In the genomic region with DNA sequence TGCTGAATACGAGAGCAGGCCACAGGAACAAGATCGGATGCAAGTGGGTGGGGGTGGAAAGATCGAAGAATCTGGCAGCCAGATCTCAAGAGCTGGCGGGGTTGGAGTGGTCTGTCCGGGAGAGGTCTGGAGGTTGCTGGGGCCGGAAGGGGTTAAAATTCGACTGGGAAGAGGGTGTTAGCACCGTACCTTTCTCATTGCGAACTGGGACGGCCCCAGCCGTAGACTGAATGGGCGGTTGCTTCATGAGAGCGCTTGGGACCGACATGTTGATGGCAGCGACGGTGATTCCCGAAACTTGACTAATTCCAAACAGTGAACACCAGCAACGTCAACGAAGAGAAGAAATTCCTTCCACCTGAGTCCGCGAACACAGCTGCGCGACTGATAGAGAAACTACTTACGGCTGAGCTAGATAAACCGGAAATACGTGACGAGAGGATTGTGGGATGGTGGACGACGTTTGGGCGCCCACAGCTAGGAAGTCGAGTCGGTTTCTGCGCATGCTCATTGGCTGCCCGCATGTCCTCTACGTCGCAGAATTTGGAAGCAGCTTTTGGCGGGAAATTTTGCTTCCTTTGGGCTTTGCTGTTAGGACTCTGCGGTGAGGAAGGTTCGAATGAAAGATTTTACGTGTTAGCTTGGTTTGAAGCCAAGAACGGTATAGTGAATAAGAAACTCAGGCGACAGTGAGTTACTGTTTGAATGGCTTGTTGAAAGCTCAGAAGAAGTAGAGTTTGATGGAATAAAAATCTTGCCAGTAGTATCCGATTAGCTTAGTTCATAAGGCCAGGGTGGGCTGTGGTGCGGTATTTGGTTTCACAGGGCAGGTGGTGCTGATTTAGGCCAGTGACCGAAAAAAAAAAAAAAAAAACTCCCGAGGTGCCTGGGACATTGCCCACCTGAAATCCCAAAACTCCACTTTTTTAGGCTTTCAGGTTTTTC, we compare ENCODE assay signal across 1 cellular context.
TF ChIP-seq lines count a peak whose summit lies in the region.

TSS of gene MFAP1 (minus strand) at position 389 of the 945 bp plus-strand sequence. CDS start at position 268, 121 bp downstream.

TF ChIP-seq in WTC11, 78 proteins besides CTCF, POLR2A, EP300 and RAD21 (continued from another document and continues in another):
- TF ChIP-seq, protein P1, sequence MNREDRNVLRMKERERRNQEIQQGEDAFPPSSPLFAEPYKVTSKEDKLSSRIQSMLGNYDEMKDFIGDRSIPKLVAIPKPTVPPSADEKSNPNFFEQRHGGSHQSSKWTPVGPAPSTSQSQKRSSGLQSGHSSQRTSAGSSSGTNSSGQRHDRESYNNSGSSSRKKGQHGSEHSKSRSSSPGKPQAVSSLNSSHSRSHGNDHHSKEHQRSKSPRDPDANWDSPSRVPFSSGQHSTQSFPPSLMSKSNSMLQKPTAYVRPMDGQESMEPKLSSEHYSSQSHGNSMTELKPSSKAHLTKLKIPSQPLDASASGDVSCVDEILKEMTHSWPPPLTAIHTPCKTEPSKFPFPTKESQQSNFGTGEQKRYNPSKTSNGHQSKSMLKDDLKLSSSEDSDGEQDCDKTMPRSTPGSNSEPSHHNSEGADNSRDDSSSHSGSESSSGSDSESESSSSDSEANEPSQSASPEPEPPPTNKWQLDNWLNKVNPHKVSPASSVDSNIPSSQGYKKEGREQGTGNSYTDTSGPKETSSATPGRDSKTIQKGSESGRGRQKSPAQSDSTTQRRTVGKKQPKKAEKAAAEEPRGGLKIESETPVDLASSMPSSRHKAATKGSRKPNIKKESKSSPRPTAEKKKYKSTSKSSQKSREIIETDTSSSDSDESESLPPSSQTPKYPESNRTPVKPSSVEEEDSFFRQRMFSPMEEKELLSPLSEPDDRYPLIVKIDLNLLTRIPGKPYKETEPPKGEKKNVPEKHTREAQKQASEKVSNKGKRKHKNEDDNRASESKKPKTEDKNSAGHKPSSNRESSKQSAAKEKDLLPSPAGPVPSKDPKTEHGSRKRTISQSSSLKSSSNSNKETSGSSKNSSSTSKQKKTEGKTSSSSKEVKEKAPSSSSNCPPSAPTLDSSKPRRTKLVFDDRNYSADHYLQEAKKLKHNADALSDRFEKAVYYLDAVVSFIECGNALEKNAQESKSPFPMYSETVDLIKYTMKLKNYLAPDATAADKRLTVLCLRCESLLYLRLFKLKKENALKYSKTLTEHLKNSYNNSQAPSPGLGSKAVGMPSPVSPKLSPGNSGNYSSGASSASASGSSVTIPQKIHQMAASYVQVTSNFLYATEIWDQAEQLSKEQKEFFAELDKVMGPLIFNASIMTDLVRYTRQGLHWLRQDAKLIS (CRISPR knock-in tag; IDR thresholded peaks at IDR 0.05; ENCODE audit: borderline replicate concordance) = no peak
- TF ChIP-seq ZNF138 (CRISPR knock-in tag; conservative IDR thresholded peaks at IDR 0.05) (no peak), SMAD4 (CRISPR knock-in tag; IDR thresholded peaks at IDR 0.05) (no peak), IRF1 (CRISPR knock-in tag; IDR thresholded peaks at IDR 0.05) (peak; percentile 83; the same call in 1 of the 2 replicates), JUN (CRISPR knock-in tag; IDR thresholded peaks at IDR 0.05) (no peak), ZNF232 (CRISPR knock-in tag; IDR thresholded peaks at IDR 0.05) (peak; percentile 95), MYBL2 (CRISPR knock-in tag; IDR thresholded peaks at IDR 0.05) (peak; percentile 79), SOX15 (CRISPR knock-in tag; IDR thresholded peaks at IDR 0.05) (no peak), CBFB (CRISPR knock-in tag; IDR thresholded peaks at IDR 0.05; ENCODE audit: low read depth) (no peak), E2F5 (CRISPR knock-in tag; IDR thresholded peaks at IDR 0.05) (peak; percentile 96), NR3C1 (CRISPR knock-in tag; conservative IDR thresholded peaks at IDR 0.05; ENCODE audit: low read depth) (no peak), ZMAT4 (CRISPR knock-in tag; IDR thresholded peaks at IDR 0.05) (no peak), TCF7 (CRISPR knock-in tag; IDR thresholded peaks at IDR 0.05; ENCODE audit: low read depth) (no peak), ZNF671 (CRISPR knock-in tag; IDR thresholded peaks at IDR 0.05) (no peak), GRHL2 (CRISPR knock-in tag; IDR thresholded peaks at IDR 0.05; ENCODE audit: insufficient replicate concordance, severe bottlenecking) (no peak), NFYB (CRISPR knock-in tag; conservative IDR thresholded peaks at IDR 0.05; ENCODE audit: low read depth) (no peak), JAZF1 (CRISPR knock-in tag; IDR thresholded peaks at IDR 0.05) (no peak), RORB (CRISPR knock-in tag; IDR thresholded peaks at IDR 0.05) (no peak), ATF2 (CRISPR knock-in tag; IDR thresholded peaks at IDR 0.05; ENCODE audit: borderline replicate concordance, low read depth) (no peak), KAT7 (CRISPR knock-in tag; IDR thresholded peaks at IDR 0.05; ENCODE audit: borderline replicate concordance) (no peak), PRRX2 (CRISPR knock-in tag; IDR thresholded peaks at IDR 0.05) (no peak), ZNF396 (CRISPR knock-in tag; IDR thresholded peaks at IDR 0.05; ENCODE audit: borderline replicate concordance) (no peak), NFE2L1 (CRISPR knock-in tag; IDR thresholded peaks at IDR 0.05) (peak; percentile 93), TEAD1 (CRISPR knock-in tag; IDR thresholded peaks at IDR 0.05) (peak; percentile 62; the same call in 1 of the 2 replicates), CREB1 (CRISPR knock-in tag; IDR thresholded peaks at IDR 0.05) (peak; percentile 41; the same call in 1 of the 2 replicates), ATF1 (CRISPR knock-in tag; IDR thresholded peaks at IDR 0.05) (no peak), HMGXB4 (CRISPR knock-in tag; IDR thresholded peaks at IDR 0.05) (no peak), ZNF263 (CRISPR knock-in tag; IDR thresholded peaks at IDR 0.05; ENCODE audit: low read depth) (no peak), GTF2I (CRISPR knock-in tag; conservative IDR thresholded peaks at IDR 0.05) (no peak), ESRRA (CRISPR knock-in tag; IDR thresholded peaks at IDR 0.05; ENCODE audit: borderline replicate concordance) (0 out of 2 replicates have a peak, but pooled peaks have one; percentile 58), CREM (CRISPR knock-in tag; IDR thresholded peaks at IDR 0.05) (peak; percentile 86)
- TF ChIP-seq, protein P2, sequence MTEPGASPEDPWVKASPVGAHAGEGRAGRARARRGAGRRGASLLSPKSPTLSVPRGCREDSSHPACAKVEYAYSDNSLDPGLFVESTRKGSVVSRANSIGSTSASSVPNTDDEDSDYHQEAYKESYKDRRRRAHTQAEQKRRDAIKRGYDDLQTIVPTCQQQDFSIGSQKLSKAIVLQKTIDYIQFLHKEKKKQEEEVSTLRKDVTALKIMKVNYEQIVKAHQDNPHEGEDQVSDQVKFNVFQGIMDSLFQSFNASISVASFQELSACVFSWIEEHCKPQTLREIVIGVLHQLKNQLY (CRISPR knock-in tag; IDR thresholded peaks at IDR 0.05) = no peak
- TF ChIP-seq, protein P3, sequence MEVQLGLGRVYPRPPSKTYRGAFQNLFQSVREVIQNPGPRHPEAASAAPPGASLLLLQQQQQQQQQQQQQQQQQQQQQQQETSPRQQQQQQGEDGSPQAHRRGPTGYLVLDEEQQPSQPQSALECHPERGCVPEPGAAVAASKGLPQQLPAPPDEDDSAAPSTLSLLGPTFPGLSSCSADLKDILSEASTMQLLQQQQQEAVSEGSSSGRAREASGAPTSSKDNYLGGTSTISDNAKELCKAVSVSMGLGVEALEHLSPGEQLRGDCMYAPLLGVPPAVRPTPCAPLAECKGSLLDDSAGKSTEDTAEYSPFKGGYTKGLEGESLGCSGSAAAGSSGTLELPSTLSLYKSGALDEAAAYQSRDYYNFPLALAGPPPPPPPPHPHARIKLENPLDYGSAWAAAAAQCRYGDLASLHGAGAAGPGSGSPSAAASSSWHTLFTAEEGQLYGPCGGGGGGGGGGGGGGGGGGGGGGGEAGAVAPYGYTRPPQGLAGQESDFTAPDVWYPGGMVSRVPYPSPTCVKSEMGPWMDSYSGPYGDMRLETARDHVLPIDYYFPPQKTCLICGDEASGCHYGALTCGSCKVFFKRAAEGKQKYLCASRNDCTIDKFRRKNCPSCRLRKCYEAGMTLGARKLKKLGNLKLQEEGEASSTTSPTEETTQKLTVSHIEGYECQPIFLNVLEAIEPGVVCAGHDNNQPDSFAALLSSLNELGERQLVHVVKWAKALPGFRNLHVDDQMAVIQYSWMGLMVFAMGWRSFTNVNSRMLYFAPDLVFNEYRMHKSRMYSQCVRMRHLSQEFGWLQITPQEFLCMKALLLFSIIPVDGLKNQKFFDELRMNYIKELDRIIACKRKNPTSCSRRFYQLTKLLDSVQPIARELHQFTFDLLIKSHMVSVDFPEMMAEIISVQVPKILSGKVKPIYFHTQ (CRISPR knock-in tag; IDR thresholded peaks at IDR 0.05) = no peak
- TF ChIP-seq, protein P4, sequence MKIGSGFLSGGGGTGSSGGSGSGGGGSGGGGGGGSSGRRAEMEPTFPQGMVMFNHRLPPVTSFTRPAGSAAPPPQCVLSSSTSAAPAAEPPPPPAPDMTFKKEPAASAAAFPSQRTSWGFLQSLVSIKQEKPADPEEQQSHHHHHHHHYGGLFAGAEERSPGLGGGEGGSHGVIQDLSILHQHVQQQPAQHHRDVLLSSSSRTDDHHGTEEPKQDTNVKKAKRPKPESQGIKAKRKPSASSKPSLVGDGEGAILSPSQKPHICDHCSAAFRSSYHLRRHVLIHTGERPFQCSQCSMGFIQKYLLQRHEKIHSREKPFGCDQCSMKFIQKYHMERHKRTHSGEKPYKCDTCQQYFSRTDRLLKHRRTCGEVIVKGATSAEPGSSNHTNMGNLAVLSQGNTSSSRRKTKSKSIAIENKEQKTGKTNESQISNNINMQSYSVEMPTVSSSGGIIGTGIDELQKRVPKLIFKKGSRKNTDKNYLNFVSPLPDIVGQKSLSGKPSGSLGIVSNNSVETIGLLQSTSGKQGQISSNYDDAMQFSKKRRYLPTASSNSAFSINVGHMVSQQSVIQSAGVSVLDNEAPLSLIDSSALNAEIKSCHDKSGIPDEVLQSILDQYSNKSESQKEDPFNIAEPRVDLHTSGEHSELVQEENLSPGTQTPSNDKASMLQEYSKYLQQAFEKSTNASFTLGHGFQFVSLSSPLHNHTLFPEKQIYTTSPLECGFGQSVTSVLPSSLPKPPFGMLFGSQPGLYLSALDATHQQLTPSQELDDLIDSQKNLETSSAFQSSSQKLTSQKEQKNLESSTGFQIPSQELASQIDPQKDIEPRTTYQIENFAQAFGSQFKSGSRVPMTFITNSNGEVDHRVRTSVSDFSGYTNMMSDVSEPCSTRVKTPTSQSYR (CRISPR knock-in tag; IDR thresholded peaks at IDR 0.05) = peak; percentile 73; the same call in 1 of the 2 replicates
- TF ChIP-seq, protein P5, sequence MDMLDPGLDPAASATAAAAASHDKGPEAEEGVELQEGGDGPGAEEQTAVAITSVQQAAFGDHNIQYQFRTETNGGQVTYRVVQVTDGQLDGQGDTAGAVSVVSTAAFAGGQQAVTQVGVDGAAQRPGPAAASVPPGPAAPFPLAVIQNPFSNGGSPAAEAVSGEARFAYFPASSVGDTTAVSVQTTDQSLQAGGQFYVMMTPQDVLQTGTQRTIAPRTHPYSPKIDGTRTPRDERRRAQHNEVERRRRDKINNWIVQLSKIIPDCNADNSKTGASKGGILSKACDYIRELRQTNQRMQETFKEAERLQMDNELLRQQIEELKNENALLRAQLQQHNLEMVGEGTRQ (CRISPR knock-in tag; IDR thresholded peaks at IDR 0.05) = no peak
- TF ChIP-seq, protein P6, sequence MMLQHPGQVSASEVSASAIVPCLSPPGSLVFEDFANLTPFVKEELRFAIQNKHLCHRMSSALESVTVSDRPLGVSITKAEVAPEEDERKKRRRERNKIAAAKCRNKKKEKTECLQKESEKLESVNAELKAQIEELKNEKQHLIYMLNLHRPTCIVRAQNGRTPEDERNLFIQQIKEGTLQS (CRISPR knock-in tag; conservative IDR thresholded peaks at IDR 0.05) = no peak
- TF ChIP-seq, protein P7, sequence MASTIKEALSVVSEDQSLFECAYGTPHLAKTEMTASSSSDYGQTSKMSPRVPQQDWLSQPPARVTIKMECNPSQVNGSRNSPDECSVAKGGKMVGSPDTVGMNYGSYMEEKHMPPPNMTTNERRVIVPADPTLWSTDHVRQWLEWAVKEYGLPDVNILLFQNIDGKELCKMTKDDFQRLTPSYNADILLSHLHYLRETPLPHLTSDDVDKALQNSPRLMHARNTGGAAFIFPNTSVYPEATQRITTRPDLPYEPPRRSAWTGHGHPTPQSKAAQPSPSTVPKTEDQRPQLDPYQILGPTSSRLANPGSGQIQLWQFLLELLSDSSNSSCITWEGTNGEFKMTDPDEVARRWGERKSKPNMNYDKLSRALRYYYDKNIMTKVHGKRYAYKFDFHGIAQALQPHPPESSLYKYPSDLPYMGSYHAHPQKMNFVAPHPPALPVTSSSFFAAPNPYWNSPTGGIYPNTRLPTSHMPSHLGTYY (CRISPR knock-in tag; IDR thresholded peaks at IDR 0.05) = no peak
